In genomic region chr10:124060148-124060720, GRCh38 we compare ENCODE assay signal across 25 cellular contexts.
"Had no signal": no experiment of that assay in that cellular context is flagged by ENCODE, and none has a peak within 500 bp of the region (broad histone marks: within the 10 kb centered on the region; RNA-seq: fewer than 3 reads in every experiment).

No MANE protein-coding gene starts in this region.

- ATAC-seq: activated CD4-positive, alpha-beta T cell treated with anti-CD3 and anti-CD28 coated beads for 36 hours; activated CD4-positive, CD25-positive, alpha-beta regulatory T cell treated with anti-CD3 and anti-CD28 coated beads, Interleukin-2, amount 50 U/mL, for 24 hours; PC-3; WTC11 had no signal

- H3K27ac ChIP-seq: Peyer's patch, SJSA1 had no signal

- H3K4me2 ChIP-seq: SK-N-SH had no signal

- H3K4me3 ChIP-seq: MG63, Peyer's patch, SJSA1 had no signal

- H3K9ac ChIP-seq: SK-N-SH had no signal

- H3K36me3 ChIP-seq: MG63, Peyer's patch, SJSA1 had no signal

- H3K27me3 ChIP-seq: MG63, Peyer's patch, SJSA1 had no signal

- DNase-seq: activated CD4-positive, alpha-beta memory T cell treated with anti-CD3 and anti-CD28 coated beads for 36 hours; activated CD4-positive, alpha-beta T cell treated with anti-CD3 and anti-CD28 coated beads for 36 hours; activated CD4-positive, alpha-beta T cell treated with anti-CD3 and anti-CD28 coated beads, Interleukin-2, amount 50 U/mL, for 1 hour; activated CD8-positive, alpha-beta memory T cell treated with anti-CD3 and anti-CD28 coated beads, Interleukin-2, amount 50 U/mL, for 48 hours; activated effector memory CD4-positive, alpha-beta T cell treated with Interleukin-2 at 50 U/mL for 16 hours; activated naive CD4-positive, alpha-beta T cell treated with anti-CD3 and anti-CD28 coated beads, Interleukin-2, amount 10 ng/mL, durations not matched to agents 7 days and 5 days; activated T-cell treated with anti-CD3 and anti-CD28 coated beads, Interleukin-2, amount 50 U/mL, for 48 hours; cerebellar nuclear complex; Kasumi-1; MG63; NCI-H1048; NCI-H1105 treated with DMSO at 0.1 percent for 48 hours; NCI-H1436; NCI-H1930; NCI-H2081 treated with DMSO at 0.1 percent for 48 hours; NCI-H226; NCI-H446 treated with DMSO at 0.1 percent for 48 hours; PC-3; Peyer's patch; RPMI8226; SHP77 treated with DMSO at 0.1 percent for 48 hours; SK-N-SH had no signal

- H3K9me3 ChIP-seq: MG63, Peyer's patch, SJSA1, SK-N-SH had no signal
